10 cellular contexts compared by ENCODE assay signal in the genomic region with DNA sequence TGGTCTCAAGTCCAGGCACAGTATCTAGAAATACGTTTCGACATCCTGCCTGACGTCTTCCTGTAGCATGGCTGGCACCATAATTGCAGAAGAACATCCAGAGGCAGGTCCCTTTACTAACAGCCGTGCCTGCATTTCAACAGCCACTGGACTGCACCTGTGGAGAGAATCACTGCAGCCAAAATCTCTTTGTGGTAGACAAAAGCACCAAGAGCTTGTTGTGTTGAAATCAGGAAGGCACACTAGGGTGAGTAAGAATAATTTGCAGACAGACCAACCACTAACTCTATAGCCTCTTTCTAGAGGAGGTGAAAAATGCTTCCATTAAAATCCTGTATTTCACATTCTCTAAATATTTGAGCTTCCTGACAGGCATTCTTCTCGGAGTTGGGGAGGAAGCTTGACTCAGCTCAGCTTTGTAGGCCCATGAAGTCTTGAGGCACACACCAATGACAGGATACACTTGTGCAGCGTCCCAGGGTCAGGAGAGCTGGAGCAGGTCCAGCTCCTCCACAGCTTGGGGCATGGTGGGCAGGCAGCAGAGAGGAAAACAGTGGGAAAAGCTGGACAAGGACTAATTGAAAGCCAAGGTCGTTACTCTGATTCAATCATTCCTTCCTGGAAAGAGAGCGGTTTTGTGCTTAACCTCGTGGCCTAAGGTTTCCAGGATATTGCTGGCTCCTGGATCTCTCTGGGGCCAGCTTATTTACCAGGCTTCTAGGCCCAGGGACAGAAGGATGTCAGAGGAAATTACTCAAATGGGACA.
DNase-seq lines count a peak whose midpoint lies in the region; ATAC-seq and TF ChIP-seq lines count a peak whose summit lies in the region.
"Had no signal": no experiment of that assay in that cellular context is flagged by ENCODE, and none has a peak within 500 bp of the region (broad histone marks: within the 10 kb centered on the region; RNA-seq: fewer than 3 reads in every experiment).

No MANE protein-coding gene starts in this region.

- TF ChIP-seq CTCF in right lobe of liver (IDR thresholded peaks at IDR 0.05) (no peak), vagina (IDR thresholded peaks at IDR 0.05) (no peak)

- H3K27me3 Mint-ChIP-seq in activated CD8-positive, alpha-beta memory T cell treated with anti-CD3 and anti-CD28 coated beads, Interleukin-2, amount 10 ng/mL, durations not matched to agents 7 days and 5 days = peaks cover 19% of the 10 kb centered on the region

- H3K4me3 ChIP-seq in right lobe of liver = no peak overlapping the region
- H3K4me3 ChIP-seq in vagina = no peak overlapping the region
- H3K4me3 ChIP-seq: neural progenitor cell had no signal

- no peaks in the 10 kb centered on the region for H3K4me1 ChIP-seq in right lobe of liver
- H3K4me1 ChIP-seq in vagina = peaks cover 33% of the 10 kb centered on the region

- no peak overlapping the region for H3K4me3 Mint-ChIP-seq in activated CD8-positive, alpha-beta memory T cell treated with anti-CD3 and anti-CD28 coated beads, Interleukin-2, amount 10 ng/mL, durations not matched to agents 7 days and 5 days
- H3K4me3 Mint-ChIP-seq: neural progenitor cell had no signal

- WGBS in right lobe of liver (ENCODE audit: insufficient coverage, low coverage, low lambda C conversion rate, missing lambda C conversion rate) = 45% methylated on average over 8 of the region's 9 CpGs

- no peaks in the 10 kb centered on the region for H3K4me1 Mint-ChIP-seq in activated CD8-positive, alpha-beta memory T cell treated with anti-CD3 and anti-CD28 coated beads, Interleukin-2, amount 10 ng/mL, durations not matched to agents 7 days and 5 days

- intact Hi-C loops in right lobe of liver (cut with DNase I) = no loop called here
- intact Hi-C loops in vagina (cut with DNase I) = no loop called here
- intact Hi-C loops in left colon (cut with DNase I, micrococcal nuclease) = no loop called here

- CTCF ChIA-PET in activated CD8-positive, alpha-beta memory T cell treated with anti-CD3 and anti-CD28 coated beads, Interleukin-2, amount 10 ng/mL, durations not matched to agents 7 days and 5 days (lab: Charles Lee) = no interaction called here

- H3K9me3 Mint-ChIP-seq in activated CD8-positive, alpha-beta memory T cell treated with anti-CD3 and anti-CD28 coated beads, Interleukin-2, amount 10 ng/mL, durations not matched to agents 7 days and 5 days (ENCODE audit: low read depth) = no peaks in the 10 kb centered on the region

- H3K27ac ChIP-seq in right lobe of liver (peak overlapping the region in 2 of 3 donors; percentile 21 to 63), vagina (peak overlapping the region; percentile 28)
- H3K27ac ChIP-seq: neural progenitor cell had no signal

- H3K36me3 ChIP-seq in right lobe of liver (no peaks in the 10 kb centered on the region), vagina (no peaks in the 10 kb centered on the region)
- H3K36me3 ChIP-seq: neural progenitor cell had no signal

- ATAC-seq in activated CD8-positive, alpha-beta memory T cell treated with anti-CD3 and anti-CD28 coated beads, Interleukin-2, amount 10 ng/mL, durations not matched to agents 7 days and 5 days = no peak
- peak; percentile 71 to 86 (median 78) for ATAC-seq in right lobe of liver
- no peak for ATAC-seq in left colon

- H3K27ac Mint-ChIP-seq in activated CD8-positive, alpha-beta memory T cell treated with anti-CD3 and anti-CD28 coated beads, Interleukin-2, amount 10 ng/mL, durations not matched to agents 7 days and 5 days = no peak overlapping the region
- H3K27ac Mint-ChIP-seq: neural progenitor cell had no signal

- no peaks in the 10 kb centered on the region for H3K36me3 Mint-ChIP-seq in activated CD8-positive, alpha-beta memory T cell treated with anti-CD3 and anti-CD28 coated beads, Interleukin-2, amount 10 ng/mL, durations not matched to agents 7 days and 5 days
- H3K36me3 Mint-ChIP-seq: neural progenitor cell had no signal

- TF ChIP-seq POLR2A in right lobe of liver (IDR thresholded peaks at IDR 0.05) = no peak
- no peak for TF ChIP-seq POLR2A in vagina (IDR thresholded peaks at IDR 0.05)

- DNase-seq in activated CD8-positive, alpha-beta memory T cell treated with anti-CD3 and anti-CD28 coated beads, Interleukin-2, amount 10 ng/mL, durations not matched to agents 7 days and 5 days = peak; percentile 9
- no peak for DNase-seq in activated CD8-positive, alpha-beta memory T cell treated with anti-CD3 and anti-CD28 coated beads, Interleukin-2, amount 50 U/mL, for 48 hours
- peak; percentile 26 for DNase-seq in dedifferentiated amniotic fluid mesenchymal stem cell (ENCODE audit: extremely low spot score)
- peak in 1 of 3 donors; percentile 64 for DNase-seq in right lobe of liver
- peak in 1 of 2 donors; percentile 74 for DNase-seq in vagina (ENCODE audit: extremely low spot score in 2 of 2)
- DNase-seq in HuH-7 (ENCODE audit: low spot score) = no peak
- DNase-seq in left colon = no peak
- no peak for DNase-seq in stimulated activated CD4-positive, alpha-beta T cell treated with anti-CD3 and anti-CD28 coated beads, Interleukin-2, amount 100 ng/mL, for 24 hours
- DNase-seq: T-helper 2 cell had no signal

- no peaks in the 10 kb centered on the region for H3K9me3 ChIP-seq in right lobe of liver
- H3K9me3 ChIP-seq in vagina = no peaks in the 10 kb centered on the region

- no peaks in the 10 kb centered on the region for H3K27me3 ChIP-seq in right lobe of liver
- no peaks in the 10 kb centered on the region for H3K27me3 ChIP-seq in vagina
- H3K27me3 ChIP-seq: neural progenitor cell had no signal

Comparison
In these comparisons a context has a peak if more than half of its experiments do, and no peak if none do; other contexts are left out.
1. DNase-seq: peak in activated CD8-positive, alpha-beta memory T cell treated with anti-CD3 and anti-CD28 coated beads, Interleukin-2, amount 10 ng/mL, durations not matched to agents 7 days and 5 days (single experiment) and dedifferentiated amniotic fluid mesenchymal stem cell (single experiment); none in activated CD8-positive, alpha-beta memory T cell treated with anti-CD3 and anti-CD28 coated beads, Interleukin-2, amount 50 U/mL, for 48 hours (single experiment), HuH-7 (single experiment), left colon (0 of 2) and stimulated activated CD4-positive, alpha-beta T cell treated with anti-CD3 and anti-CD28 coated beads, Interleukin-2, amount 100 ng/mL, for 24 hours (0 of 2).
2. ATAC-seq: peak in right lobe of liver (4 of 4); none in activated CD8-positive, alpha-beta memory T cell treated with anti-CD3 and anti-CD28 coated beads, Interleukin-2, amount 10 ng/mL, durations not matched to agents 7 days and 5 days (single experiment) and left colon (single experiment).